ENCODE assay signal across 17 cellular contexts in the genomic region with DNA sequence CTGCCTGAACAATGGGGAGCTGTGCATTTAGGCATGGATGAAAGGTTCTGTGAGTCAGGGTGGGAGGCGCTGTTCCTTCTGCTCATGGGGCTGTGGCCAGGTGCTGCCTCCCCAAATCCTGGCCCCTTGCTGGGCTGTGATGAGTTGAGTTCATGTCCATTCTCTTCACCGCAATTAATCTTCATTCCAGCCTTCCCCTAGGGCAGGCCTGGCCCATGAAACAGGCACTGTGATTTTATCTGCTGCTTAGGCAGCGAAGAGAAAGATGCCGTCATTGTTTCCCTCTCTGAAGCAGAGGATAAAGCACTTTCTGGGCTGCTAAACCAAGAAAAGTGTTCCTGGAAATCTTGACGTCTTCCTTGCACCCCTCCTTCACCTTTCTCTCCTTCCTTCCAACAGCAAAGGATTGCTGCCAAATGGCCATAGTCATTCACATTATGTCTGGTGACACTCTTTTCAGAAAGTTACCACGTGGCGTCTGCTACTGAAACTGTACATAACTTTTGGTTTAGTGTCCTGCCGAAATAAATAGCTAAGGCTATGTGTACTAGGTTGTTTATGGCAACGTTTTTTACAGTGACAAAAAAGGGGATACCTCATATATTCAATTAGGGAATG.
"Had no signal": no experiment of that assay in that cellular context is flagged by ENCODE, and none has a peak within 500 bp of the region (broad histone marks: within the 10 kb centered on the region; RNA-seq: fewer than 3 reads in every experiment).

No MANE protein-coding gene starts in this region.

- H3K36me3 ChIP-seq: sigmoid colon, SJCRH30, tibial nerve had no signal

- H3K9me3 Mint-ChIP-seq: stimulated activated memory B cell treated with anti-CD40 and anti-IgM and Interleukin-4, amounts not matched to agents 10 μg/mL and 1 μg/mL and 100 μg/mL, for 72 hours; T-helper 2 cell treated with Interferon-gamma antibody and Interleukin-4, amounts not matched to agents 5 μg/mL and 100 μg/mL, for 36 hours had no signal

- H3K27ac ChIP-seq: dorsolateral prefrontal cortex, hepatocyte, parathyroid adenoma, SJCRH30, tibial nerve had no signal

- H3K27me3 ChIP-seq: dorsolateral prefrontal cortex, hepatocyte, sigmoid colon, SJCRH30, tibial nerve had no signal

- H3K4me3 ChIP-seq: dorsolateral prefrontal cortex, hepatocyte, sigmoid colon, SJCRH30, tibial nerve had no signal

- DNase-seq: activated CD4-positive, alpha-beta T cell treated with anti-CD3 and anti-CD28 coated beads, Interleukin-2, amount 50 U/mL, for 1 hour; activated CD4-positive, CD25-positive, alpha-beta regulatory T cell; activated CD8-positive, alpha-beta memory T cell treated with anti-CD3 and anti-CD28 coated beads for 24 hours; activated naive CD4-positive, alpha-beta T cell; activated naive CD8-positive, alpha-beta T cell treated with anti-CD3 and anti-CD28 coated beads, Interleukin-2, amount 50 U/mL, for 24 hours; aorta; dorsolateral prefrontal cortex; endodermal cell; erythroblast; sigmoid colon; SJCRH30; stimulated activated CD4-positive, alpha-beta T cell treated with anti-CD3 and anti-CD28 coated beads, Interleukin-2, amount 100 ng/mL, for 24 hours had no signal

- H3K4me1 ChIP-seq: parathyroid adenoma had no signal

- H3K9me3 ChIP-seq: sigmoid colon, SJCRH30 had no signal

- H3K79me2 ChIP-seq: hepatocyte, parathyroid adenoma had no signal

- H3K27ac Mint-ChIP-seq: activated naive CD8-positive, alpha-beta T cell treated with anti-CD3 and anti-CD28 coated beads, Interleukin-2, amount 50 U/mL, for 24 hours; endodermal cell; stimulated activated memory B cell treated with anti-CD40 and anti-IgM and Interleukin-4, amounts not matched to agents 10 μg/mL and 1 μg/mL and 100 μg/mL, for 72 hours; T-helper 2 cell treated with Interferon-gamma antibody and Interleukin-4, amounts not matched to agents 5 μg/mL and 100 μg/mL, for 36 hours had no signal

- ATAC-seq: activated naive CD8-positive, alpha-beta T cell treated with anti-CD3 and anti-CD28 coated beads, Interleukin-2, amount 50 U/mL, for 24 hours; stimulated activated memory B cell treated with anti-CD40 and anti-IgM and Interleukin-4, amounts not matched to agents 10 μg/mL and 1 μg/mL and 100 μg/mL, for 72 hours had no signal

- H3K9ac ChIP-seq: parathyroid adenoma had no signal

- H2AFZ ChIP-seq: hepatocyte, parathyroid adenoma had no signal

- H3K4me3 Mint-ChIP-seq: activated naive CD8-positive, alpha-beta T cell treated with anti-CD3 and anti-CD28 coated beads, Interleukin-2, amount 50 U/mL, for 24 hours; endodermal cell; stimulated activated memory B cell treated with anti-CD40 and anti-IgM and Interleukin-4, amounts not matched to agents 10 μg/mL and 1 μg/mL and 100 μg/mL, for 72 hours; T-helper 2 cell treated with Interferon-gamma antibody and Interleukin-4, amounts not matched to agents 5 μg/mL and 100 μg/mL, for 36 hours had no signal

- H3K36me3 Mint-ChIP-seq: stimulated activated memory B cell treated with anti-CD40 and anti-IgM and Interleukin-4, amounts not matched to agents 10 μg/mL and 1 μg/mL and 100 μg/mL, for 72 hours had no signal

- H3K4me2 ChIP-seq: hepatocyte had no signal
